Comparison of ENCODE assay signal across 12 cellular contexts in the genomic region with DNA sequence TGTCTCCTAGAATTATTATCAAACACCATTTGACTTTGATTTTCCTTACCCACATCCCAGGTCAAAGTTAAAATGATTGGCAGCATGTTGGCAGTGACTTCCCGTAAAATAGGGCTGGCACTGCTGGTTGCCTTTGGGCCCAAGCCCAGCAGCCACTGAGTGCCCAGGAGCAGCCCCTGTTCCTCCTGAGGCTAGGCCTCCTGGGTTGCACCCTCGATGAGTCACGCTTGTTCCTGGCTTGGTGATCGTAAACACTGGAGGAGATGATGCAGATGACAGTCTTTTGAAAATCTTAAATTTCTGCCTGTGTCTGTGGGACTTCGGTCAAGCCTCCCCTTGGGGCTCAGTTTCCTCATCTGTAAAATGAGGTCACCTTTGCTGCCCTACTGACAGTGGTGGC.
DNase-seq lines count a peak whose midpoint lies in the region; ATAC-seq and TF ChIP-seq lines count a peak whose summit lies in the region.
"Had no signal": no experiment of that assay in that cellular context is flagged by ENCODE, and none has a peak within 500 bp of the region (broad histone marks: within the 10 kb centered on the region; RNA-seq: fewer than 3 reads in every experiment).

No MANE protein-coding gene starts in this region.

- DNase-seq in AG10803 (ENCODE audit: low read depth) = peak; percentile 27
- peak; percentile 48 for DNase-seq in T1000 (lab: John Stamatoyannopoulos, UW)
- no peak for DNase-seq in left colon
- no peak for DNase-seq in cerebellum (ENCODE audit: low spot score)
- DNase-seq in RKO (ENCODE audit: low spot score) = no peak
- no peak for DNase-seq in NCI-H226
- DNase-seq in DMS114 treated with DMSO at 0.1 percent for 48 hours (lab: John Stamatoyannopoulos, UW; ENCODE audit: unreplicated experiment) = no peak
- DNase-seq: activated CD8-positive, alpha-beta memory T cell treated with anti-CD3 and anti-CD28 coated beads, Interleukin-2, amount 50 U/mL, for 4 hours; NCI-H524 treated with DMSO at 0.1 percent for 48 hours; retina had no signal

- ATAC-seq in left colon = peak; percentile 36

- intact Hi-C loops in left colon (cut with DNase I, micrococcal nuclease) = no loop called here

- CTCF ChIA-PET in HEK293 (lab: Yijun Ruan, JAX) = interaction anchor here (0.5 to 1.5 kb wide), 3 partner anchors 10 to 493 kb away, joined by 3 read pairs; no protein-coding TSS in a partner anchor

- peaks cover 2% of the 10 kb centered on the region; the same call in 1 of the 2 replicates for H3K4me1 ChIP-seq in HEK293 (ENCODE audit: control insufficient read depth, insufficient read depth, low read length)

- H3K9me3 ChIP-seq in HEK293 (ENCODE audit: control insufficient read depth, insufficient read depth, low read depth, low read length) = no peaks in the 10 kb centered on the region

- no peaks in the 10 kb centered on the region for H3K36me3 ChIP-seq in HEK293 (ENCODE audit: control insufficient read depth in 2 of 2, insufficient read depth in 1 of 2, low read length in 2 of 2)

- H3K27ac ChIP-seq in HEK293 (ENCODE audit: extremely low read depth, low read depth, low read length) = no peak overlapping the region
- H3K27ac ChIP-seq: KMS-11 had no signal

- H3K4me3 ChIP-seq in AG10803 (ENCODE audit: low read length) (no peak overlapping the region), HEK293 (ENCODE audit: low read depth, low read length) (no peak overlapping the region)

- POLR2A ChIA-PET in HEK293 (lab: Yijun Ruan, JAX) = no interaction called here

- no peak for TF ChIP-seq CTCF in AG10803 (conservative IDR thresholded peaks at IDR 0.05; ENCODE audit: low read length)
- TF ChIP-seq CTCF in HEK293 (tag by site-specific recombination; IDR thresholded peaks at IDR 0.05) = no peak

TF ChIP-seq in HEK293, 187 proteins besides CTCF, POLR2A, EP300 and RAD21:
- TF ChIP-seq ZNF571 (tag by site-specific recombination; IDR thresholded peaks at IDR 0.05) = no peak
- TF ChIP-seq ZBTB20 (tag by site-specific recombination; IDR thresholded peaks at IDR 0.05) = peak; percentile 20; the same call in 1 of the 2 replicates
- TF ChIP-seq ZIC2 (tag by site-specific recombination; IDR thresholded peaks at IDR 0.05) = peak; percentile 83
- TF ChIP-seq, protein P1, sequence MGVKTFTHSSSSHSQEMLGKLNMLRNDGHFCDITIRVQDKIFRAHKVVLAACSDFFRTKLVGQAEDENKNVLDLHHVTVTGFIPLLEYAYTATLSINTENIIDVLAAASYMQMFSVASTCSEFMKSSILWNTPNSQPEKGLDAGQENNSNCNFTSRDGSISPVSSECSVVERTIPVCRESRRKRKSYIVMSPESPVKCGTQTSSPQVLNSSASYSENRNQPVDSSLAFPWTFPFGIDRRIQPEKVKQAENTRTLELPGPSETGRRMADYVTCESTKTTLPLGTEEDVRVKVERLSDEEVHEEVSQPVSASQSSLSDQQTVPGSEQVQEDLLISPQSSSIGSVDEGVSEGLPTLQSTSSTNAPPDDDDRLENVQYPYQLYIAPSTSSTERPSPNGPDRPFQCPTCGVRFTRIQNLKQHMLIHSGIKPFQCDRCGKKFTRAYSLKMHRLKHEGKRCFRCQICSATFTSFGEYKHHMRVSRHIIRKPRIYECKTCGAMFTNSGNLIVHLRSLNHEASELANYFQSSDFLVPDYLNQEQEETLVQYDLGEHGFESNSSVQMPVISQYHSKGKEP (tag by site-specific recombination; IDR thresholded peaks at IDR 0.05) = no peak
- TF ChIP-seq, protein P2, sequence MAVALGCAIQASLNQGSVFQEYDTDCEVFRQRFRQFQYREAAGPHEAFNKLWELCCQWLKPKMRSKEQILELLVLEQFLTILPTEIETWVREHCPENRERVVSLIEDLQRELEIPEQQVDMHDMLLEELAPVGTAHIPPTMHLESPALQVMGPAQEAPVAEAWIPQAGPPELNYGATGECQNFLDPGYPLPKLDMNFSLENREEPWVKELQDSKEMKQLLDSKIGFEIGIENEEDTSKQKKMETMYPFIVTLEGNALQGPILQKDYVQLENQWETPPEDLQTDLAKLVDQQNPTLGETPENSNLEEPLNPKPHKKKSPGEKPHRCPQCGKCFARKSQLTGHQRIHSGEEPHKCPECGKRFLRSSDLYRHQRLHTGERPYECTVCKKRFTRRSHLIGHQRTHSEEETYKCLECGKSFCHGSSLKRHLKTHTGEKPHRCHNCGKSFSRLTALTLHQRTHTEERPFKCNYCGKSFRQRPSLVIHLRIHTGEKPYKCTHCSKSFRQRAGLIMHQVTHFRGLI (tag by site-specific recombination; IDR thresholded peaks at IDR 0.05) = 0 out of 2 replicates have a peak, but pooled peaks have one; percentile 18
- peak; percentile 77 for TF ChIP-seq GLIS1 (tag by site-specific recombination; IDR thresholded peaks at IDR 0.05)
- TF ChIP-seq ZNF624 (tag by site-specific recombination; IDR thresholded peaks at IDR 0.05) = no peak
- TF ChIP-seq ZBTB8A (tag by site-specific recombination; IDR thresholded peaks at IDR 0.05) = peak; percentile 46; the same call in 1 of the 2 replicates
- TF ChIP-seq, protein P3, sequence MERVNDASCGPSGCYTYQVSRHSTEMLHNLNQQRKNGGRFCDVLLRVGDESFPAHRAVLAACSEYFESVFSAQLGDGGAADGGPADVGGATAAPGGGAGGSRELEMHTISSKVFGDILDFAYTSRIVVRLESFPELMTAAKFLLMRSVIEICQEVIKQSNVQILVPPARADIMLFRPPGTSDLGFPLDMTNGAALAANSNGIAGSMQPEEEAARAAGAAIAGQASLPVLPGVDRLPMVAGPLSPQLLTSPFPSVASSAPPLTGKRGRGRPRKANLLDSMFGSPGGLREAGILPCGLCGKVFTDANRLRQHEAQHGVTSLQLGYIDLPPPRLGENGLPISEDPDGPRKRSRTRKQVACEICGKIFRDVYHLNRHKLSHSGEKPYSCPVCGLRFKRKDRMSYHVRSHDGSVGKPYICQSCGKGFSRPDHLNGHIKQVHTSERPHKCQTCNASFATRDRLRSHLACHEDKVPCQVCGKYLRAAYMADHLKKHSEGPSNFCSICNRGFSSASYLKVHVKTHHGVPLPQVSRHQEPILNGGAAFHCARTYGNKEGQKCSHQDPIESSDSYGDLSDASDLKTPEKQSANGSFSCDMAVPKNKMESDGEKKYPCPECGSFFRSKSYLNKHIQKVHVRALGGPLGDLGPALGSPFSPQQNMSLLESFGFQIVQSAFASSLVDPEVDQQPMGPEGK (tag by site-specific recombination; IDR thresholded peaks at IDR 0.05) = 0 out of 2 replicates have a peak, but pooled peaks have one; percentile 28
- TF ChIP-seq, protein P4, sequence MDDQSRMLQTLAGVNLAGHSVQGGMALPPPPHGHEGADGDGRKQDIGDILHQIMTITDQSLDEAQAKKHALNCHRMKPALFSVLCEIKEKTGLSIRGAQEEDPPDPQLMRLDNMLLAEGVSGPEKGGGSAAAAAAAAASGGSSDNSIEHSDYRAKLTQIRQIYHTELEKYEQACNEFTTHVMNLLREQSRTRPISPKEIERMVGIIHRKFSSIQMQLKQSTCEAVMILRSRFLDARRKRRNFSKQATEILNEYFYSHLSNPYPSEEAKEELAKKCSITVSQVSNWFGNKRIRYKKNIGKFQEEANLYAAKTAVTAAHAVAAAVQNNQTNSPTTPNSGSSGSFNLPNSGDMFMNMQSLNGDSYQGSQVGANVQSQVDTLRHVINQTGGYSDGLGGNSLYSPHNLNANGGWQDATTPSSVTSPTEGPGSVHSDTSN (CRISPR knock-in tag; IDR thresholded peaks at IDR 0.05) = no peak
- TF ChIP-seq MEIS1 (CRISPR knock-in tag; IDR thresholded peaks at IDR 0.05; ENCODE audit: borderline replicate concordance) = no peak
- no peak for TF ChIP-seq ZNF341 (tag by site-specific recombination; IDR thresholded peaks at IDR 0.05; ENCODE audit: low read depth)
- peak; percentile 28; the same call in 1 of the 2 replicates for TF ChIP-seq ZNF600 (tag by site-specific recombination; IDR thresholded peaks at IDR 0.05)
- TF ChIP-seq OSR2 (tag by site-specific recombination; IDR thresholded peaks at IDR 0.05) = peak; percentile 93
- no peak for TF ChIP-seq ZNF530 (tag by site-specific recombination; IDR thresholded peaks at IDR 0.05; ENCODE audit: low read depth)
- TF ChIP-seq, protein P5, sequence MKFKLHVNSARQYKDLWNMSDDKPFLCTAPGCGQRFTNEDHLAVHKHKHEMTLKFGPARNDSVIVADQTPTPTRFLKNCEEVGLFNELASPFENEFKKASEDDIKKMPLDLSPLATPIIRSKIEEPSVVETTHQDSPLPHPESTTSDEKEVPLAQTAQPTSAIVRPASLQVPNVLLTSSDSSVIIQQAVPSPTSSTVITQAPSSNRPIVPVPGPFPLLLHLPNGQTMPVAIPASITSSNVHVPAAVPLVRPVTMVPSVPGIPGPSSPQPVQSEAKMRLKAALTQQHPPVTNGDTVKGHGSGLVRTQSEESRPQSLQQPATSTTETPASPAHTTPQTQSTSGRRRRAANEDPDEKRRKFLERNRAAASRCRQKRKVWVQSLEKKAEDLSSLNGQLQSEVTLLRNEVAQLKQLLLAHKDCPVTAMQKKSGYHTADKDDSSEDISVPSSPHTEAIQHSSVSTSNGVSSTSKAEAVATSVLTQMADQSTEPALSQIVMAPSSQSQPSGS (tag by site-specific recombination; IDR thresholded peaks at IDR 0.05; ENCODE audit: low read depth) = peak; percentile 2; the same call in 1 of the 2 replicates
- no peak for TF ChIP-seq ZNF169 (tag by site-specific recombination; IDR thresholded peaks at IDR 0.05)

Comparison
In these comparisons a context has a peak if more than half of its experiments do, and no peak if none do; other contexts are left out.
1. DNase-seq: peak in AG10803 (single experiment) and T1000 (single experiment); none in left colon (0 of 2), cerebellum (single experiment), RKO (single experiment), NCI-H226 (single experiment) and DMS114 treated with DMSO at 0.1 percent for 48 hours (single experiment).